In the genomic region with DNA sequence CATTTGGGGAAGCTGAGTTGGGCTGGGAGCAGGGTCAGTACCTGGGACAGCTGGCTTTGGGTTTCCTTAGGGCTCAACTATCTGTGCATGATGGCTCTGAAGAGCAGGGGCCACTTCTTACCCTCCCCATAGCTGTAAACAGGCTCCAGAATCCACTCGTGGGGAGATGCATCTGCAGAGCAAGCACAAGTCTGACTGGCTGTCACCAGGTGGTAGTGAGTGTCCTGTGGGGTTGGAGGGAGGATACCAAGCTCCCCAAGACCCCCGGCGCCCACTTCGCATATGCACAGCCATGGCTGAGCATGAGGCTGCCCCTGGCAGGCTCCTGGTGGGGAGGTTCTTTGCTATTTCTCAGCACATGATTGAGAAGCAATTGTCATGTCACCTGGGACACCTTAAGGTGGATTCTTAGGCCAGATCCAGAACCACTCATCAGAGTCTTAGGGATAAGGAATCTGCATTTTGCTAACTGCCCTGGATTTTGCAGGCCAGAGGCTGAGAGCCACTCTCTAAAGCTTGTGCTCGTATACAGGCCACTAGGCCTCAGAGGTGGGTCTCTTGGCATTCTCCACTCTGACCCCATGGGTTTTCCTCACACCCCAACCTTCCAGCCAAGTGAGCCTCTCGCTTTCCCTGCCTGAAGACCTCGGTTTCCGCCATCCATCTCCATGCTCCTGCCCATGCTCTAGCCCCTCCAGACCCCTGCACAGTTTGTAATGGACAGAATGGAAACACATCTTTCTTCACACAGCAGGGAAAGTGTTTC, we compare ENCODE assay signal across 17 cellular contexts. TPM values are rescaled to one million over a fixed set of nuclear protein-coding genes. Genes with fewer than 3 reads are reported as not detected.
DNase-seq lines count a peak whose midpoint lies in the region; ATAC-seq and TF ChIP-seq lines count a peak whose summit lies in the region.
"Had no signal": no experiment of that assay in that cellular context is flagged by ENCODE, and none has a peak within 500 bp of the region (broad histone marks: within the 10 kb centered on the region; RNA-seq: fewer than 3 reads in every experiment).

No MANE protein-coding gene starts in this region.

- intact Hi-C loops in activated CD4-positive, alpha-beta memory T cell treated with anti-CD3 and anti-CD28 coated beads for 36 hours (cut with micrococcal nuclease) = no loop called here

- peaks cover 1% of the 10 kb centered on the region for H3K27me3 Mint-ChIP-seq in activated CD4-positive, alpha-beta memory T cell treated with anti-CD3 and anti-CD28 coated beads, Interleukin-2, amount 10 ng/mL, durations not matched to agents 7 days and 5 days
- no peaks in the 10 kb centered on the region for H3K27me3 Mint-ChIP-seq in activated CD4-positive, alpha-beta memory T cell treated with anti-CD3 and anti-CD28 coated beads for 36 hours
- H3K27me3 Mint-ChIP-seq: CD4-positive, CD25-positive, alpha-beta regulatory T cell had no signal

- CTCF ChIA-PET in activated CD4-positive, alpha-beta memory T cell treated with anti-CD3 and anti-CD28 coated beads, Interleukin-2, amount 10 ng/mL, durations not matched to agents 7 days and 5 days (lab: Charles Lee) = interaction anchor here (0.6 kb wide), 1 partner anchor 102 kb away, joined by 5 read pairs; no protein-coding TSS in a partner anchor
- CTCF ChIA-PET in activated CD4-positive, alpha-beta memory T cell treated with anti-CD3 and anti-CD28 coated beads for 36 hours (lab: Charles Lee) = no interaction called here
- CTCF ChIA-PET in HEK293T (lab: Yijun Ruan, JAX) = no interaction called here

- POLR2A ChIA-PET in activated CD4-positive, alpha-beta memory T cell treated with anti-CD3 and anti-CD28 coated beads, Interleukin-2, amount 10 ng/mL, durations not matched to agents 7 days and 5 days (lab: Charles Lee) = no interaction called here
- POLR2A ChIA-PET in activated CD4-positive, alpha-beta memory T cell treated with anti-CD3 and anti-CD28 coated beads for 36 hours (lab: Charles Lee) = no interaction called here
- POLR2A ChIA-PET in HEK293T (lab: Yijun Ruan, JAX) = no interaction called here

- H3K36me3 Mint-ChIP-seq in activated CD4-positive, alpha-beta memory T cell treated with anti-CD3 and anti-CD28 coated beads, Interleukin-2, amount 10 ng/mL, durations not matched to agents 7 days and 5 days (ENCODE audit: low read depth) = no peaks in the 10 kb centered on the region
- H3K36me3 Mint-ChIP-seq in activated CD4-positive, alpha-beta memory T cell treated with anti-CD3 and anti-CD28 coated beads for 36 hours = no peaks in the 10 kb centered on the region
- H3K36me3 Mint-ChIP-seq in stimulated activated effector memory CD8-positive, alpha-beta T cell treated with anti-CD3 and anti-CD28 coated beads, Interleukin-12 subunit alpha, Interleukin-12 subunit beta, amount 100 ng/mL, for 72 hours = no peaks in the 10 kb centered on the region
- H3K36me3 Mint-ChIP-seq: CD4-positive, CD25-positive, alpha-beta regulatory T cell; CD8-positive, alpha-beta memory T cell had no signal

- H3K4me3 Mint-ChIP-seq in activated CD4-positive, alpha-beta memory T cell treated with anti-CD3 and anti-CD28 coated beads, Interleukin-2, amount 10 ng/mL, durations not matched to agents 7 days and 5 days = no peak overlapping the region
- H3K4me3 Mint-ChIP-seq in activated CD4-positive, alpha-beta memory T cell treated with anti-CD3 and anti-CD28 coated beads for 36 hours = no peak overlapping the region
- H3K4me3 Mint-ChIP-seq in stimulated activated effector memory CD8-positive, alpha-beta T cell treated with anti-CD3 and anti-CD28 coated beads, Interleukin-12 subunit alpha, Interleukin-12 subunit beta, amount 100 ng/mL, for 72 hours = no peak overlapping the region
- H3K4me3 Mint-ChIP-seq: CD4-positive, CD25-positive, alpha-beta regulatory T cell; CD8-positive, alpha-beta memory T cell; HFFc6 had no signal

- H3K4me1 Mint-ChIP-seq in activated CD4-positive, alpha-beta memory T cell treated with anti-CD3 and anti-CD28 coated beads, Interleukin-2, amount 10 ng/mL, durations not matched to agents 7 days and 5 days = no peaks in the 10 kb centered on the region
- H3K4me1 Mint-ChIP-seq in activated CD4-positive, alpha-beta memory T cell treated with anti-CD3 and anti-CD28 coated beads for 36 hours (ENCODE audit: low read depth) = no peaks in the 10 kb centered on the region
- no peaks in the 10 kb centered on the region for H3K4me1 Mint-ChIP-seq in stimulated activated effector memory CD8-positive, alpha-beta T cell treated with anti-CD3 and anti-CD28 coated beads, Interleukin-12 subunit alpha, Interleukin-12 subunit beta, amount 100 ng/mL, for 72 hours
- H3K4me1 Mint-ChIP-seq: CD4-positive, CD25-positive, alpha-beta regulatory T cell; CD8-positive, alpha-beta memory T cell had no signal

- peak; percentile 39 for ATAC-seq in stimulated activated effector memory CD8-positive, alpha-beta T cell treated with anti-CD3 and anti-CD28 coated beads, Interleukin-12 subunit alpha, Interleukin-12 subunit beta, amount 100 ng/mL, for 72 hours
- ATAC-seq: A549, GM12878 had no signal

- no peak overlapping the region for H3K27ac Mint-ChIP-seq in activated CD4-positive, alpha-beta memory T cell treated with anti-CD3 and anti-CD28 coated beads, Interleukin-2, amount 10 ng/mL, durations not matched to agents 7 days and 5 days
- no peak overlapping the region for H3K27ac Mint-ChIP-seq in activated CD4-positive, alpha-beta memory T cell treated with anti-CD3 and anti-CD28 coated beads for 36 hours
- H3K27ac Mint-ChIP-seq in stimulated activated effector memory CD8-positive, alpha-beta T cell treated with anti-CD3 and anti-CD28 coated beads, Interleukin-12 subunit alpha, Interleukin-12 subunit beta, amount 100 ng/mL, for 72 hours = no peak overlapping the region
- H3K27ac Mint-ChIP-seq: CD4-positive, CD25-positive, alpha-beta regulatory T cell; HFFc6 had no signal

- peak; percentile 1 for DNase-seq in activated CD4-positive, alpha-beta memory T cell treated with anti-CD3 and anti-CD28 coated beads, Interleukin-2, amount 10 ng/mL, durations not matched to agents 7 days and 5 days
- no peak for DNase-seq in activated CD4-positive, alpha-beta memory T cell treated with anti-CD3 and anti-CD28 coated beads for 36 hours
- DNase-seq in H4 (ENCODE audit: low spot score) = peak; percentile 3
- DNase-seq in islet precursor cell = peak; percentile 35
- no peak for DNase-seq in stimulated activated effector memory CD8-positive, alpha-beta T cell treated with anti-CD3 and anti-CD28 coated beads, Interleukin-12 subunit alpha, Interleukin-12 subunit beta, amount 100 ng/mL, for 72 hours (ENCODE audit: low spot score in 2 of 2)
- no peak for DNase-seq in HEK293T (ENCODE audit: extremely low spot score)
- DNase-seq in AG20443 (ENCODE audit: low spot score) = no peak
- DNase-seq: BE2C; C1 segment of cervical spinal cord; CD4-positive, CD25-positive, alpha-beta regulatory T cell; CD8-positive, alpha-beta memory T cell; COR-L47; GDM1; HCEC 1CT; HFFc6 had no signal

- no peaks in the 10 kb centered on the region for H3K9me3 Mint-ChIP-seq in activated CD4-positive, alpha-beta memory T cell treated with anti-CD3 and anti-CD28 coated beads, Interleukin-2, amount 10 ng/mL, durations not matched to agents 7 days and 5 days
- peaks cover 3% of the 10 kb centered on the region for H3K9me3 Mint-ChIP-seq in activated CD4-positive, alpha-beta memory T cell treated with anti-CD3 and anti-CD28 coated beads for 36 hours
- H3K9me3 Mint-ChIP-seq in stimulated activated effector memory CD8-positive, alpha-beta T cell treated with anti-CD3 and anti-CD28 coated beads, Interleukin-12 subunit alpha, Interleukin-12 subunit beta, amount 100 ng/mL, for 72 hours = peaks cover 3% of the 10 kb centered on the region
- H3K9me3 Mint-ChIP-seq: HFFc6 had no signal

TF ChIP-seq in HEK293T, 16 proteins besides CTCF, POLR2A, EP300 and RAD21:
- no peak for TF ChIP-seq SUZ12 (IDR thresholded peaks at IDR 0.05)
- no peak for TF ChIP-seq BHLHE40 (IDR thresholded peaks at IDR 0.05; ENCODE audit: borderline replicate concordance)
- no peak for TF ChIP-seq SP1 (IDR thresholded peaks at IDR 0.05)
- TF ChIP-seq TARDBP (IDR thresholded peaks at IDR 0.05) = no peak
- no peak for TF ChIP-seq FOXA1 (IDR thresholded peaks at IDR 0.05)
- TF ChIP-seq ELF4 (IDR thresholded peaks at IDR 0.05) = no peak
TF ChIP-seq in HEK293T: peak in this region for 0.

RNA-seq across cellular contexts. Expression of a gene that starts 53.7 kb away (rescaled TPM):
- total RNA-seq in activated CD4-positive, alpha-beta memory T cell treated with anti-CD3 and anti-CD28 coated beads, Interleukin-2, amount 10 ng/mL, durations not matched to agents 7 days and 5 days = 1 to 10 TPM; 3.9 to 4.3 TPM
- under 1 TPM; 0.57 to 0.58 TPM for total RNA-seq in activated CD4-positive, alpha-beta memory T cell treated with anti-CD3 and anti-CD28 coated beads for 36 hours
- 1.6 and 2.3 TPM in 2 replicates for total RNA-seq in H4 (2014; rRNA removed; shearing (Covaris generic))
- total RNA-seq: CD4-positive, CD25-positive, alpha-beta regulatory T cell had no signal

Comparison
In these comparisons a context has a peak if more than half of its experiments do, and no peak if none do; other contexts are left out.
1. DNase-seq: peak in activated CD4-positive, alpha-beta memory T cell treated with anti-CD3 and anti-CD28 coated beads, Interleukin-2, amount 10 ng/mL, durations not matched to agents 7 days and 5 days (single experiment), H4 (single experiment) and islet precursor cell (single experiment); none in activated CD4-positive, alpha-beta memory T cell treated with anti-CD3 and anti-CD28 coated beads for 36 hours (single experiment), stimulated activated effector memory CD8-positive, alpha-beta T cell treated with anti-CD3 and anti-CD28 coated beads, Interleukin-12 subunit alpha, Interleukin-12 subunit beta, amount 100 ng/mL, for 72 hours (0 of 2), HEK293T (single experiment) and AG20443 (single experiment).